Comparison of ENCODE assay signal across 34 cellular contexts in the genomic region with DNA sequence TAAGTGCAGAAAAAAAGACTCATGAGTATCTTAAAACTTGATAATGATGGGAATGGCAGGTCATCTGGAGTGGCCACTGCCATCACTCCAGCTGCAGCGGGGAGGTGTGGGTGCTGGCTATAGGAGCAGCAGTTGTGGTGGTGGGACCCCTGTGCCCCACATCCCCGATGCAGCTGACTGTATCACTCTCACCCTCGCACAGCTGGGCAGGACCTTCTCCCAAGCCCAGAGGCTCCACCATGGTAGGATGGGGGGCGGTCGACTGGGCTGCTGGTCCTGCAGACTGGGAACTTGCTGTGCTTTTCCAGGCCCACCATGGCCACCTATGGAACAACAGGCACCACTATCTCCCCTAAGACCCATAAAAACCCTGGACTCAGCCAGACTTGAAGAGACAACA.
"Had no signal": no experiment of that assay in that cellular context is flagged by ENCODE, and none has a peak within 500 bp of the region (broad histone marks: within the 10 kb centered on the region; RNA-seq: fewer than 3 reads in every experiment).

No MANE protein-coding gene starts in this region.

- H3K4me3 Mint-ChIP-seq: activated B cell treated with CpG ODN at 0.5 μM for 24 hours; activated CD4-positive, alpha-beta memory T cell treated with anti-CD3 and anti-CD28 coated beads, Interleukin-2, amount 10 ng/mL, durations not matched to agents 7 days and 5 days; activated CD4-positive, alpha-beta T cell treated with anti-CD3 and anti-CD28 coated beads, Interleukin-2, amount 10 ng/mL, durations not matched to agents 24 days and 14 days; activated CD8-positive, alpha-beta memory T cell treated with anti-CD3 and anti-CD28 coated beads, Interleukin-2, amount 10 ng/mL, durations not matched to agents 7 days and 5 days; activated CD8-positive, alpha-beta T cell treated with anti-CD3 and anti-CD28 coated beads, Interleukin-2, amount 10 ng/mL, durations not matched to agents 7 days and 5 days; activated naive CD4-positive, alpha-beta T cell treated with anti-CD3 and anti-CD28 coated beads, Interleukin-2, amount 10 ng/mL, durations not matched to agents 7 days and 5 days; activated naive CD4-positive, alpha-beta T cell treated with anti-CD3 and anti-CD28 coated beads, Interleukin-2, amount 50 U/mL, for 24 hours; activated naive CD8-positive, alpha-beta T cell; activated naive CD8-positive, alpha-beta T cell treated with anti-CD3 and anti-CD28 coated beads, Interleukin-2, amount 10 ng/mL, durations not matched to agents 7 days and 5 days; activated naive CD8-positive, alpha-beta T cell treated with anti-CD3 and anti-CD28 coated beads, Interleukin-2, amount 50 U/mL, for 24 hours; activated T-cell treated with anti-CD3 and anti-CD28 coated beads, Interleukin-2, amount 50 U/mL, for 24 hours; brain; T-helper 1 cell treated with Interleukin-12 subunit alpha and Interleukin-12 subunit beta and Interleukin-4 antibody, amounts not matched to agents 30 μg/mL and 1 μg/mL, for 36 hours; T-helper 2 cell treated with Interferon-gamma antibody and Interleukin-4, amounts not matched to agents 5 μg/mL and 100 μg/mL, for 36 hours had no signal

- H3K36me3 ChIP-seq: ascending aorta, cardiac muscle cell had no signal

- H3K4me1 Mint-ChIP-seq: activated B cell treated with CpG ODN at 0.5 μM for 24 hours; activated CD4-positive, alpha-beta memory T cell treated with anti-CD3 and anti-CD28 coated beads, Interleukin-2, amount 10 ng/mL, durations not matched to agents 7 days and 5 days; activated CD4-positive, alpha-beta T cell treated with anti-CD3 and anti-CD28 coated beads, Interleukin-2, amount 10 ng/mL, durations not matched to agents 24 days and 14 days; activated CD8-positive, alpha-beta memory T cell treated with anti-CD3 and anti-CD28 coated beads, Interleukin-2, amount 10 ng/mL, durations not matched to agents 7 days and 5 days; activated naive CD4-positive, alpha-beta T cell treated with anti-CD3 and anti-CD28 coated beads, Interleukin-2, amount 10 ng/mL, durations not matched to agents 7 days and 5 days; activated naive CD4-positive, alpha-beta T cell treated with anti-CD3 and anti-CD28 coated beads, Interleukin-2, amount 50 U/mL, for 24 hours; activated naive CD8-positive, alpha-beta T cell treated with anti-CD3 and anti-CD28 coated beads, Interleukin-2, amount 10 ng/mL, durations not matched to agents 7 days and 5 days; activated naive CD8-positive, alpha-beta T cell treated with anti-CD3 and anti-CD28 coated beads, Interleukin-2, amount 50 U/mL, for 24 hours had no signal

- H3K27ac Mint-ChIP-seq: activated B cell treated with CpG ODN at 0.5 μM for 24 hours; activated CD4-positive, alpha-beta memory T cell treated with anti-CD3 and anti-CD28 coated beads, Interleukin-2, amount 10 ng/mL, durations not matched to agents 7 days and 5 days; activated CD4-positive, alpha-beta T cell treated with anti-CD3 and anti-CD28 coated beads, Interleukin-2, amount 10 ng/mL, durations not matched to agents 24 days and 14 days; activated CD8-positive, alpha-beta memory T cell treated with anti-CD3 and anti-CD28 coated beads, Interleukin-2, amount 10 ng/mL, durations not matched to agents 7 days and 5 days; activated CD8-positive, alpha-beta T cell treated with anti-CD3 and anti-CD28 coated beads, Interleukin-2, amount 10 ng/mL, durations not matched to agents 7 days and 5 days; activated naive CD4-positive, alpha-beta T cell treated with anti-CD3 and anti-CD28 coated beads, Interleukin-2, amount 10 ng/mL, durations not matched to agents 7 days and 5 days; activated naive CD4-positive, alpha-beta T cell treated with anti-CD3 and anti-CD28 coated beads, Interleukin-2, amount 50 U/mL, for 24 hours; activated naive CD8-positive, alpha-beta T cell; activated naive CD8-positive, alpha-beta T cell treated with anti-CD3 and anti-CD28 coated beads, Interleukin-2, amount 10 ng/mL, durations not matched to agents 7 days and 5 days; activated naive CD8-positive, alpha-beta T cell treated with anti-CD3 and anti-CD28 coated beads, Interleukin-2, amount 50 U/mL, for 24 hours; activated T-cell treated with anti-CD3 and anti-CD28 coated beads, Interleukin-2, amount 50 U/mL, for 24 hours; activated T-helper 2 cell treated with anti-CD3 and anti-CD28 coated beads, Interferon-gamma antibody, Interleukin-2, Interleukin-4, amounts not matched to agents 10 μg/mL and 5 μg/mL and 100 μg/mL, durations not matched to agents 14 hours and 24 hours and 36 hours; brain; T-helper 1 cell treated with Interleukin-12 subunit alpha and Interleukin-12 subunit beta and Interleukin-4 antibody, amounts not matched to agents 30 μg/mL and 1 μg/mL, for 36 hours; T-helper 2 cell treated with Interferon-gamma antibody and Interleukin-4, amounts not matched to agents 5 μg/mL and 100 μg/mL, for 36 hours had no signal

- H3K9me3 ChIP-seq: ascending aorta had no signal

- ATAC-seq: activated CD8-positive, alpha-beta memory T cell treated with anti-CD3 and anti-CD28 coated beads, Interleukin-2, amount 10 ng/mL, durations not matched to agents 7 days and 5 days; activated CD8-positive, alpha-beta T cell treated with anti-CD3 and anti-CD28 coated beads, Interleukin-2, amount 10 ng/mL, durations not matched to agents 7 days and 5 days; activated naive CD8-positive, alpha-beta T cell treated with anti-CD3 and anti-CD28 coated beads, Interleukin-2, amount 50 U/mL, for 24 hours had no signal

- H3K4me1 ChIP-seq: ascending aorta had no signal

- H3K4me3 ChIP-seq: ascending aorta, cardiac muscle cell had no signal

- H3K27me3 Mint-ChIP-seq: activated B cell treated with CpG ODN at 0.5 μM for 24 hours; activated CD4-positive, alpha-beta memory T cell treated with anti-CD3 and anti-CD28 coated beads, Interleukin-2, amount 10 ng/mL, durations not matched to agents 7 days and 5 days; activated CD4-positive, alpha-beta T cell treated with anti-CD3 and anti-CD28 coated beads, Interleukin-2, amount 10 ng/mL, durations not matched to agents 24 days and 14 days; activated CD8-positive, alpha-beta memory T cell treated with anti-CD3 and anti-CD28 coated beads, Interleukin-2, amount 10 ng/mL, durations not matched to agents 7 days and 5 days; activated naive CD4-positive, alpha-beta T cell treated with anti-CD3 and anti-CD28 coated beads, Interleukin-2, amount 10 ng/mL, durations not matched to agents 7 days and 5 days; activated naive CD8-positive, alpha-beta T cell; activated naive CD8-positive, alpha-beta T cell treated with anti-CD3 and anti-CD28 coated beads, Interleukin-2, amount 10 ng/mL, durations not matched to agents 7 days and 5 days; activated naive CD8-positive, alpha-beta T cell treated with anti-CD3 and anti-CD28 coated beads, Interleukin-2, amount 50 U/mL, for 24 hours; activated T-cell treated with anti-CD3 and anti-CD28 coated beads, Interleukin-2, amount 50 U/mL, for 24 hours had no signal

- DNase-seq: activated B cell treated with CpG ODN at 0.5 μM for 24 hours; activated CD4-positive, alpha-beta memory T cell treated with anti-CD3 and anti-CD28 coated beads, Interleukin-2, amount 10 ng/mL, durations not matched to agents 7 days and 5 days; activated CD4-positive, alpha-beta T cell treated with anti-CD3 and anti-CD28 coated beads for 4 hours; activated CD4-positive, alpha-beta T cell treated with anti-CD3 and anti-CD28 coated beads, Interleukin-2, amount 10 ng/mL, durations not matched to agents 24 days and 14 days; activated CD4-positive, alpha-beta T cell treated with anti-CD3 and anti-CD28 coated beads, Interleukin-2, amount 50 U/mL, for 1 hour; activated CD4-positive, alpha-beta T cell treated with anti-CD3 and anti-CD28 coated beads, Interleukin-2, amount 50 U/mL, for 48 hours; activated CD4-positive, CD25-positive, alpha-beta regulatory T cell treated with anti-CD3 and anti-CD28 coated beads, Interleukin-2, amount 50 U/mL, for 72 hours; activated CD8-positive, alpha-beta memory T cell treated with anti-CD3 and anti-CD28 coated beads for 24 hours; activated CD8-positive, alpha-beta memory T cell treated with anti-CD3 and anti-CD28 coated beads, Interleukin-2, amount 10 ng/mL, durations not matched to agents 7 days and 5 days; activated CD8-positive, alpha-beta memory T cell treated with anti-CD3 and anti-CD28 coated beads, Interleukin-2, amount 50 U/mL, for 48 hours; activated CD8-positive, alpha-beta T cell treated with anti-CD3 and anti-CD28 coated beads, Interleukin-2, amount 10 ng/mL, durations not matched to agents 7 days and 5 days; activated effector memory CD4-positive, alpha-beta T cell treated with Interleukin-2 at 50 U/mL for 16 hours; activated gamma-delta T cell; activated naive CD4-positive, alpha-beta T cell treated with anti-CD3 and anti-CD28 coated beads, Interleukin-2, amount 10 ng/mL, durations not matched to agents 7 days and 5 days; activated naive CD4-positive, alpha-beta T cell treated with Interleukin-2 at 50 U/mL for 16 hours; activated naive CD8-positive, alpha-beta T cell treated with anti-CD3 and anti-CD28 coated beads, Interleukin-2, amount 10 ng/mL, durations not matched to agents 7 days and 5 days; activated naive CD8-positive, alpha-beta T cell treated with anti-CD3 and anti-CD28 coated beads, Interleukin-2, amount 50 U/mL, for 24 hours; activated T-cell treated with anti-CD3 and anti-CD28 coated beads, Interleukin-2, amount 50 U/mL, for 24 hours; activated T-cell treated with anti-CD3 and anti-CD28 coated beads, Interleukin-2, amount 50 U/mL, for 48 hours; amygdala; anterior cingulate cortex; central memory CD4-positive, alpha-beta T cell; T-helper 1 cell; T-helper 2 cell; T-helper 9 cell had no signal

- H3K27me3 ChIP-seq: ascending aorta, cardiac muscle cell had no signal

- H3K36me3 Mint-ChIP-seq: activated CD8-positive, alpha-beta memory T cell treated with anti-CD3 and anti-CD28 coated beads, Interleukin-2, amount 10 ng/mL, durations not matched to agents 7 days and 5 days; activated naive CD4-positive, alpha-beta T cell treated with anti-CD3 and anti-CD28 coated beads, Interleukin-2, amount 10 ng/mL, durations not matched to agents 7 days and 5 days; activated naive CD4-positive, alpha-beta T cell treated with anti-CD3 and anti-CD28 coated beads, Interleukin-2, amount 50 U/mL, for 24 hours; activated naive CD8-positive, alpha-beta T cell; activated naive CD8-positive, alpha-beta T cell treated with anti-CD3 and anti-CD28 coated beads, Interleukin-2, amount 10 ng/mL, durations not matched to agents 7 days and 5 days; brain had no signal

- H3K9me3 Mint-ChIP-seq: activated CD4-positive, alpha-beta T cell treated with anti-CD3 and anti-CD28 coated beads, Interleukin-2, amount 10 ng/mL, durations not matched to agents 24 days and 14 days; activated naive CD4-positive, alpha-beta T cell treated with anti-CD3 and anti-CD28 coated beads, Interleukin-2, amount 50 U/mL, for 24 hours; T-helper 1 cell treated with Interleukin-12 subunit alpha and Interleukin-12 subunit beta and Interleukin-4 antibody, amounts not matched to agents 30 μg/mL and 1 μg/mL, for 36 hours had no signal

- H3K27ac ChIP-seq: ascending aorta, cardiac muscle cell, VCaP had no signal
